20 cellular contexts compared by ENCODE assay signal in genomic region chr11:82831364-82831763, GRCh38.
DNase-seq lines count a peak whose midpoint lies in the region; ATAC-seq, FAIRE-seq and TF ChIP-seq lines count a peak whose summit lies in the region.
"Had no signal": no experiment of that assay in that cellular context is flagged by ENCODE, and none has a peak within 500 bp of the region (broad histone marks: within the 10 kb centered on the region; RNA-seq: fewer than 3 reads in every experiment).

No MANE protein-coding gene starts in this region.

- DNase-seq in H54 (ENCODE audit: insufficient read length, low spot score) (no peak), NCI-H1105 treated with DMSO at 0.1 percent for 48 hours (lab: John Stamatoyannopoulos, UW) (peak; percentile 23), hepatocyte (ENCODE audit: low spot score) (peak; percentile 12), pancreas (no peak), NCI-H2029 treated with DMSO at 0.1 percent for 48 hours (lab: John Stamatoyannopoulos, UW) (no peak), NCI-H446 treated with DMSO at 0.1 percent for 48 hours (lab: John Stamatoyannopoulos, UW) (no peak)
- DNase-seq in activated CD4-positive, alpha-beta T cell treated with anti-CD3 and anti-CD28 coated beads, Interleukin-2, amount 50 U/mL, for 48 hours: no peak
- DNase-seq: BE2C; CD8-positive, alpha-beta T cell; DMS153; DMS79 treated with DMSO at 0.1 percent for 48 hours; EL; GOT3 had no signal

- H3K27me3 ChIP-seq in hepatocyte: no peaks in the 10 kb centered on the region
- no peaks in the 10 kb centered on the region for H3K27me3 ChIP-seq in pancreas
- H3K27me3 ChIP-seq: BE2C had no signal

- intact Hi-C loops in pancreas (cut with DNase I): no loop called here

- H3K36me3 ChIP-seq in hepatocyte (replicated peaks; ENCODE audit: insufficient read depth, low read depth) (no peaks in the 10 kb centered on the region), pancreas (no peaks in the 10 kb centered on the region)
- H3K36me3 ChIP-seq: BE2C, HAP-1 had no signal

- TF ChIP-seq CTCF in hepatocyte (IDR thresholded peaks at IDR 0.05; ENCODE audit: poor library complexity) (no peak), pancreas (IDR thresholded peaks at IDR 0.05) (no peak)

- TF ChIP-seq POLR2A in H54 (IDR thresholded peaks at IDR 0.05; ENCODE audit: low read depth, low read length): no peak

- no peak overlapping the region for H3K27ac ChIP-seq in hepatocyte
- H3K27ac ChIP-seq in pancreas: no peak overlapping the region
- H3K27ac ChIP-seq: A549, C4-2B had no signal

- H3K9me3 ChIP-seq in hepatocyte (ENCODE audit: low read depth): no peaks in the 10 kb centered on the region
- H3K9me3 ChIP-seq in pancreas: no peaks in the 10 kb centered on the region
- H3K9me3 ChIP-seq: A549, BE2C, HAP-1 had no signal

- WGBS in hepatocyte (ENCODE audit: low lambda C conversion rate, missing lambda C conversion rate): 71% methylated on average over 3 of the region's 3 CpGs
- 30 to 33% methylated on average over 3 of the region's 3 CpGs for WGBS in pancreas, 2 donors

- H4K20me1 ChIP-seq in hepatocyte (ENCODE audit: insufficient read depth, poor library complexity, severe bottlenecking): no peaks in the 10 kb centered on the region

- H3K4me3 ChIP-seq in hepatocyte (no peak overlapping the region), pancreas (no peak overlapping the region)
- H3K4me3 ChIP-seq: A549, HAP-1 had no signal

- H2AFZ ChIP-seq in hepatocyte: no peak overlapping the region

- H3K9me2 ChIP-seq in hepatocyte (replicated peaks; ENCODE audit: insufficient read depth): no peaks in the 10 kb centered on the region

- H3K4me1 ChIP-seq in hepatocyte (ENCODE audit: insufficient read depth) (peaks cover 7% of the 10 kb centered on the region), pancreas (no peaks in the 10 kb centered on the region)
- H3K4me1 ChIP-seq: A549, BE2C had no signal

- H3K79me2 ChIP-seq in hepatocyte: no peaks in the 10 kb centered on the region

- no peak overlapping the region for H3K4me2 ChIP-seq in hepatocyte
- H3K4me2 ChIP-seq: A549 had no signal

- peak in 3 of 4 donors; percentile 29 to 75 (median 52) for ATAC-seq in pancreas
- ATAC-seq: A549; CD8-positive, alpha-beta T cell had no signal

- FAIRE-seq in H54 (lab: Jason Lieb, UNC) (peak; percentile 23), pancreas (lab: Jason Lieb, UNC) (no peak)
- FAIRE-seq: A549, D721Med, G401.6, GM12891, HTR-8/SVneo had no signal

Comparison
In these comparisons a context has a peak if more than half of its experiments do, and no peak if none do; other contexts are left out.
1. DNase-seq: peak in NCI-H1105 treated with DMSO at 0.1 percent for 48 hours (single experiment) and hepatocyte (single experiment); none in H54 (single experiment), pancreas (0 of 6), NCI-H2029 treated with DMSO at 0.1 percent for 48 hours (single experiment), NCI-H446 treated with DMSO at 0.1 percent for 48 hours (single experiment) and activated CD4-positive, alpha-beta T cell treated with anti-CD3 and anti-CD28 coated beads, Interleukin-2, amount 50 U/mL, for 48 hours (0 of 2).